8 cellular contexts compared by ENCODE assay signal in the genomic region with DNA sequence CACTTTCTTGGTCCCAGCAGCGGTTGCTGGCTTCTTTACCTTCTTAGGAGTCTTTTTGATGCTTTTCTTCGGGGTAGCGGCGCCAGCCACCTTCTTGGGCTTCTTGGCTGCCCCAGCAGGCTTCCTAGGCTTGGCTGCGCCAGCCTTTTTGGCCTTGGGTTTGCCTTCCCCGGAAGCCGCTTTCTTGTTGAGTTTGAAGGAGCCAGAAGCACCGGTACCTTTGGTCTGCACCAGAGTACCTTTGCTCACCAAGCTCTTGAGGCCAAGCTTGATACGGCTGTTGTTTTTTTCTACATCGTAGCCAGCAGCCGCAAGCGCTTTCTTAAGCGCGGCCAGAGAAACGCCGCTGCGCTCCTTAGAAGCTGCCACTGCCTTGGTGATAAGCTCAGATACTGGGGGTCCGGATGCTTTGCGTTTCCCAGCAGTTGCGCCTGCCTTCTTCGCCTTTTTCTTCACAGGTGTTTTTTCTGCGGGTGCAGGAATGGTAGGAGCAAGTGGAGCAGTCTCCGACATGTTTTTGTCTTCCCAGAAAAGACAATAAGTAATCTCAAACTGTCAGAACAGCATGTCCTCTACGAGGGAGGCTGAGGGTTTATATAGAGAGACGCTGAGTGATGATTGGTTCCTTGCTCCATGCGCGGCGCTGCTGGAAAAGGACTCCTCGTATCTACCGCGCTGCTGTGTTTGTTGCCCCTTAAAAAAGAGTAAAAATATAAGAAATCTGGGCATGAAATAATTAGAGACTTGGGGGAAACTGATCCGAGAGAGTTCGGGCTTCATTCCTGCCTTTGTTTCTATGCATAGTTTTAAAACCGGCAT.
DNase-seq lines count a peak whose midpoint lies in the region; ATAC-seq, FAIRE-seq and TF ChIP-seq lines count a peak whose summit lies in the region.

No MANE protein-coding gene starts in this region.

- H3K27ac ChIP-seq in heart left ventricle: peak overlapping the region in 11 of 12 donors; percentile 26 to 95 (median 58)
- peak overlapping the region; percentile 87 for H3K27ac ChIP-seq in rectal smooth muscle tissue (ENCODE audit: low read depth, low read length)

- H3K36me3 ChIP-seq in heart left ventricle (no peaks in the 10 kb centered on the region), rectal smooth muscle tissue (ENCODE audit: control insufficient read depth, insufficient read depth, low read length) (no peaks in the 10 kb centered on the region)

- peak overlapping the region; percentile 99 to 100 for H3K27ac Mint-ChIP-seq in activated naive CD4-positive, alpha-beta T cell treated with anti-CD3 and anti-CD28 coated beads, Interleukin-2, amount 50 U/mL, for 72 hours

- intact Hi-C loops in heart left ventricle (cut with DNase I): loop anchor here in 2 of 10 donors (5.0 to 10.0 kb wide), 2 partner anchors 38 to 50 kb away; a partner anchor contains a TSS

- 1% methylated on average over 34 of the region's 34 CpGs for WGBS in heart left ventricle, 4 donors

- in situ Hi-C loops in Caki2 (cut with HindIII; ENCODE audit: low pct_unique_long_range_greater_than_20kb, low sequenced_read_pairs): no loop called here

- H3K4me1 ChIP-seq in heart left ventricle (peaks cover 0 to 31% (median 8%) of the 10 kb centered on the region in 12 donors), rectal smooth muscle tissue (ENCODE audit: control insufficient read depth, insufficient read depth, low read length) (no peaks in the 10 kb centered on the region)

- H3K4me3 ChIP-seq in heart left ventricle (peak overlapping the region; percentile 19 to 72 (median 51)), rectal smooth muscle tissue (ENCODE audit: low read length) (peak overlapping the region; percentile 77)

- peak overlapping the region; percentile 66 for H3K9ac ChIP-seq in rectal smooth muscle tissue (ENCODE audit: low read length)

- H3K9me3 ChIP-seq in heart left ventricle: peaks cover 0 to under 1% (median 0%) of the 10 kb centered on the region in 12 donors

- peaks cover 0 to 9% of the 10 kb centered on the region in 2 donors for H3K36me3 Mint-ChIP-seq in activated naive CD4-positive, alpha-beta T cell treated with anti-CD3 and anti-CD28 coated beads, Interleukin-2, amount 50 U/mL, for 72 hours

- ATAC-seq in GM19455 (IDR thresholded peaks at IDR 0.05; ENCODE audit: unreplicated experiment) (peak; percentile 48), HG03571 (IDR thresholded peaks at IDR 0.05; ENCODE audit: unreplicated experiment) (peak; percentile 43), heart left ventricle (peak; percentile 79 to 89 (median 88))
- ATAC-seq in activated naive CD4-positive, alpha-beta T cell treated with anti-CD3 and anti-CD28 coated beads, Interleukin-2, amount 50 U/mL, for 72 hours: peak; percentile 63 to 70

- no peaks in the 10 kb centered on the region for H3K9me3 Mint-ChIP-seq in activated naive CD4-positive, alpha-beta T cell treated with anti-CD3 and anti-CD28 coated beads, Interleukin-2, amount 50 U/mL, for 72 hours

- DNase-seq in Caki2 (ENCODE audit: low read depth) (peak; percentile 92), RCC 7860 (ENCODE audit: low spot score) (peak; percentile 76), heart left ventricle (peak in 4 of 5 donors; percentile 42 to 70 (median 46)), cortex of kidney (lab: John Stamatoyannopoulos, UW) (no peak)
- peak; percentile 81 to 84 for DNase-seq in activated naive CD4-positive, alpha-beta T cell treated with anti-CD3 and anti-CD28 coated beads, Interleukin-2, amount 50 U/mL, for 72 hours (ENCODE audit: low spot score in 2 of 2)

- H3K27me3 ChIP-seq in heart left ventricle (peaks cover 0 to 85% (median 26%) of the 10 kb centered on the region in 9 donors), rectal smooth muscle tissue (ENCODE audit: control insufficient read depth, insufficient read depth, low read length) (peaks cover 2% of the 10 kb centered on the region)

- FAIRE-seq in RCC 7860 (lab: Jason Lieb, UNC): peak; percentile 5

- TF ChIP-seq POLR2A in heart left ventricle (IDR thresholded peaks at IDR 0.05): peak in 1 of 2 donors; percentile 50

- no peak for TF ChIP-seq CTCF in heart left ventricle (IDR thresholded peaks at IDR 0.05)
